In genomic region chr12:47973870-47974269, GRCh38 we compare ENCODE assay signal across 41 cellular contexts. TPM values are rescaled to one million over a fixed set of nuclear protein-coding genes. Genes with fewer than 3 reads are reported as not detected.
"Had no signal": no experiment of that assay in that cellular context is flagged by ENCODE, and none has a peak within 500 bp of the region (broad histone marks: within the 10 kb centered on the region; RNA-seq: fewer than 3 reads in every experiment).

No MANE protein-coding gene starts in this region.

- H3K27ac Mint-ChIP-seq: activated B cell treated with CpG ODN at 0.5 μM for 24 hours; activated CD4-positive, alpha-beta memory T cell treated with anti-CD3 and anti-CD28 coated beads for 36 hours; activated CD4-positive, alpha-beta T cell treated with anti-CD3 and anti-CD28 coated beads, Interleukin-2, amount 10 ng/mL, durations not matched to agents 24 days and 14 days; activated CD8-positive, alpha-beta T cell treated with anti-CD3 and anti-CD28 coated beads for 36 hours; activated naive CD4-positive, alpha-beta T cell treated with anti-CD3 and anti-CD28 coated beads for 36 hours; activated naive CD8-positive, alpha-beta T cell treated with anti-CD3 and anti-CD28 coated beads for 36 hours; activated T-cell treated with anti-CD3 and anti-CD28 coated beads, Interleukin-2, amount 50 U/mL, for 72 hours; activated T-helper 1 cell treated with anti-CD3 and anti-CD28 coated beads, Interleukin-12 subunit alpha, Interleukin-12 subunit beta, Interleukin-2, Interleukin-4 antibody, amounts not matched to agents 30 ng/mL and 10 ng/mL and 1 ng/mL, durations not matched to agents 14 hours and 24 hours and 36 hours; activated T-helper 17 cell treated with anti-CD3 and anti-CD28 coated beads, Interleukin-2, amount 50 U/mL, for 72 hours; T-helper 1 cell treated with Interleukin-12 subunit alpha and Interleukin-12 subunit beta and Interleukin-4 antibody, amounts not matched to agents 30 μg/mL and 1 μg/mL, for 36 hours; T-helper 2 cell treated with Interferon-gamma antibody and Interleukin-4, amounts not matched to agents 5 μg/mL and 100 μg/mL, for 36 hours had no signal

- H3K4me1 ChIP-seq: adrenal gland, body of pancreas, breast epithelium had no signal

- H3K9me3 ChIP-seq: adrenal gland, body of pancreas, breast epithelium had no signal

- H3K27me3 Mint-ChIP-seq: activated B cell treated with CpG ODN at 0.5 μM for 24 hours; activated CD4-positive, alpha-beta memory T cell treated with anti-CD3 and anti-CD28 coated beads for 36 hours; activated CD8-positive, alpha-beta T cell treated with anti-CD3 and anti-CD28 coated beads for 36 hours; activated naive CD8-positive, alpha-beta T cell treated with anti-CD3 and anti-CD28 coated beads for 36 hours; activated T-helper 17 cell treated with anti-CD3 and anti-CD28 coated beads, Interleukin-2, amount 50 U/mL, for 72 hours had no signal

- H3K4me1 Mint-ChIP-seq: activated B cell treated with CpG ODN at 0.5 μM for 24 hours; activated naive CD8-positive, alpha-beta T cell treated with anti-CD3 and anti-CD28 coated beads for 36 hours; central memory CD8-positive, alpha-beta T cell had no signal

- DNase-seq: activated B cell treated with CpG ODN at 0.5 μM for 24 hours; activated CD4-positive, alpha-beta memory T cell treated with anti-CD3 and anti-CD28 coated beads for 36 hours; activated CD4-positive, alpha-beta T cell treated with anti-CD3 and anti-CD28 coated beads for 4 hours; activated CD4-positive, alpha-beta T cell treated with anti-CD3 and anti-CD28 coated beads, Interleukin-2, amount 10 ng/mL, durations not matched to agents 24 days and 14 days; activated CD4-positive, alpha-beta T cell treated with anti-CD3 and anti-CD28 coated beads, Interleukin-2, amount 50 U/mL, for 1 hour; activated CD4-positive, alpha-beta T cell treated with anti-CD3 and anti-CD28 coated beads, Interleukin-2, amount 50 U/mL, for 4 hours; activated CD4-positive, CD25-positive, alpha-beta regulatory T cell treated with anti-CD3 and anti-CD28 coated beads, Interleukin-2, amount 50 U/mL, for 72 hours; activated CD8-positive, alpha-beta memory T cell treated with anti-CD3 and anti-CD28 coated beads, Interleukin-2, amount 50 U/mL, for 4 hours; activated CD8-positive, alpha-beta T cell treated with anti-CD3 and anti-CD28 coated beads for 36 hours; activated effector memory CD4-positive, alpha-beta T cell treated with anti-CD3 and anti-CD28 coated beads, Interleukin-2, amount 50 U/mL, for 16 hours; activated gamma-delta T cell treated with Interleukin-2 at 50 U/mL for 16 hours; activated naive CD4-positive, alpha-beta T cell; activated naive CD4-positive, alpha-beta T cell treated with anti-CD3 and anti-CD28 coated beads for 36 hours; activated naive CD4-positive, alpha-beta T cell treated with anti-CD3 and anti-CD28 coated beads, Interleukin-2, amount 50 U/mL, for 16 hours; activated naive CD8-positive, alpha-beta T cell treated with anti-CD3 and anti-CD28 coated beads for 36 hours; activated T-cell treated with anti-CD3 and anti-CD28 coated beads for 4 hours; activated T-cell treated with anti-CD3 and anti-CD28 coated beads, Interleukin-2, amount 50 U/mL, for 1 hour; activated T-cell treated with anti-CD3 and anti-CD28 coated beads, Interleukin-2, amount 50 U/mL, for 4 hours; activated T-cell treated with anti-CD3 and anti-CD28 coated beads, Interleukin-2, amount 50 U/mL, for 72 hours; adrenal gland; amniotic stem cell; aorta; body of pancreas; brain microvascular endothelial cell; caudate nucleus; cerebellar nuclear complex; SW 1271; T-helper 1 cell; T-helper 2 cell; T-helper 9 cell had no signal

- H3K36me3 ChIP-seq: adrenal gland, brain microvascular endothelial cell, breast epithelium had no signal

- H3K36me3 Mint-ChIP-seq: activated naive CD4-positive, alpha-beta T cell treated with anti-CD3 and anti-CD28 coated beads, Interleukin-2, amount 50 U/mL, for 72 hours; activated naive CD8-positive, alpha-beta T cell treated with anti-CD3 and anti-CD28 coated beads for 36 hours had no signal

- H3K27me3 ChIP-seq: adrenal gland, body of pancreas, brain microvascular endothelial cell, breast epithelium, cardiac muscle cell had no signal

- FAIRE-seq: astrocyte, TTC549 had no signal

- H3K4me3 Mint-ChIP-seq: activated B cell treated with CpG ODN at 0.5 μM for 24 hours; activated CD4-positive, alpha-beta memory T cell treated with anti-CD3 and anti-CD28 coated beads for 36 hours; activated CD4-positive, alpha-beta T cell treated with anti-CD3 and anti-CD28 coated beads, Interleukin-2, amount 10 ng/mL, durations not matched to agents 24 days and 14 days; activated CD8-positive, alpha-beta T cell treated with anti-CD3 and anti-CD28 coated beads for 36 hours; activated naive CD4-positive, alpha-beta T cell treated with anti-CD3 and anti-CD28 coated beads for 36 hours; activated naive CD8-positive, alpha-beta T cell treated with anti-CD3 and anti-CD28 coated beads for 36 hours; activated T-cell treated with anti-CD3 and anti-CD28 coated beads, Interleukin-2, amount 50 U/mL, for 4 hours; activated T-cell treated with anti-CD3 and anti-CD28 coated beads, Interleukin-2, amount 50 U/mL, for 72 hours; activated T-helper 1 cell treated with anti-CD3 and anti-CD28 coated beads, Interleukin-12 subunit alpha, Interleukin-12 subunit beta, Interleukin-2, Interleukin-4 antibody, amounts not matched to agents 30 ng/mL and 10 ng/mL and 1 ng/mL, durations not matched to agents 14 hours and 24 hours and 36 hours; activated T-helper 17 cell treated with anti-CD3 and anti-CD28 coated beads, Interleukin-2, amount 50 U/mL, for 72 hours; central memory CD8-positive, alpha-beta T cell; T-helper 1 cell treated with Interleukin-12 subunit alpha and Interleukin-12 subunit beta and Interleukin-4 antibody, amounts not matched to agents 30 μg/mL and 1 μg/mL, for 36 hours; T-helper 2 cell treated with Interferon-gamma antibody and Interleukin-4, amounts not matched to agents 5 μg/mL and 100 μg/mL, for 36 hours had no signal

- H3K4me3 ChIP-seq: adrenal gland, body of pancreas, breast epithelium, cardiac muscle cell had no signal

- H3K9me3 Mint-ChIP-seq: activated B cell treated with CpG ODN at 0.5 μM for 24 hours; activated CD4-positive, alpha-beta memory T cell treated with anti-CD3 and anti-CD28 coated beads for 36 hours; activated CD4-positive, alpha-beta T cell treated with anti-CD3 and anti-CD28 coated beads, Interleukin-2, amount 10 ng/mL, durations not matched to agents 24 days and 14 days; activated CD8-positive, alpha-beta T cell treated with anti-CD3 and anti-CD28 coated beads for 36 hours; activated naive CD4-positive, alpha-beta T cell treated with anti-CD3 and anti-CD28 coated beads for 36 hours; activated naive CD4-positive, alpha-beta T cell treated with anti-CD3 and anti-CD28 coated beads, Interleukin-2, amount 50 U/mL, for 72 hours; activated naive CD8-positive, alpha-beta T cell treated with anti-CD3 and anti-CD28 coated beads for 36 hours; activated T-cell treated with anti-CD3 and anti-CD28 coated beads, Interleukin-2, amount 50 U/mL, for 4 hours; activated T-cell treated with anti-CD3 and anti-CD28 coated beads, Interleukin-2, amount 50 U/mL, for 72 hours; activated T-helper 1 cell treated with anti-CD3 and anti-CD28 coated beads, Interleukin-12 subunit alpha, Interleukin-12 subunit beta, Interleukin-2, Interleukin-4 antibody, amounts not matched to agents 30 ng/mL and 10 ng/mL and 1 ng/mL, durations not matched to agents 14 hours and 24 hours and 36 hours; activated T-helper 17 cell treated with anti-CD3 and anti-CD28 coated beads, Interleukin-2, amount 50 U/mL, for 72 hours; central memory CD8-positive, alpha-beta T cell; T-helper 1 cell treated with Interleukin-12 subunit alpha and Interleukin-12 subunit beta and Interleukin-4 antibody, amounts not matched to agents 30 μg/mL and 1 μg/mL, for 36 hours; T-helper 2 cell treated with Interferon-gamma antibody and Interleukin-4, amounts not matched to agents 5 μg/mL and 100 μg/mL, for 36 hours had no signal

- H3K27ac ChIP-seq: adrenal gland, body of pancreas, brain microvascular endothelial cell, breast epithelium, cardiac muscle cell had no signal

RNA-seq across cellular contexts. Expression of gene COL2A1, which starts 30.4 kb away (rescaled TPM):
- total RNA-seq: activated B cell treated with CpG ODN at 0.5 μM for 24 hours; activated CD4-positive, alpha-beta memory T cell treated with anti-CD3 and anti-CD28 coated beads for 36 hours; activated CD8-positive, alpha-beta memory T cell treated with anti-CD3 and anti-CD28 coated beads for 36 hours; activated naive CD4-positive, alpha-beta T cell treated with anti-CD3 and anti-CD28 coated beads for 36 hours; activated naive CD4-positive, alpha-beta T cell treated with anti-CD3 and anti-CD28 coated beads, Interleukin-2, amount 50 U/mL, for 72 hours; activated T-helper 17 cell treated with anti-CD3 and anti-CD28 coated beads, Interleukin-2, amount 50 U/mL, for 72 hours; aorta; body of pancreas had no signal
- polyA plus RNA-seq: aorta had no signal
